In the genomic region with DNA sequence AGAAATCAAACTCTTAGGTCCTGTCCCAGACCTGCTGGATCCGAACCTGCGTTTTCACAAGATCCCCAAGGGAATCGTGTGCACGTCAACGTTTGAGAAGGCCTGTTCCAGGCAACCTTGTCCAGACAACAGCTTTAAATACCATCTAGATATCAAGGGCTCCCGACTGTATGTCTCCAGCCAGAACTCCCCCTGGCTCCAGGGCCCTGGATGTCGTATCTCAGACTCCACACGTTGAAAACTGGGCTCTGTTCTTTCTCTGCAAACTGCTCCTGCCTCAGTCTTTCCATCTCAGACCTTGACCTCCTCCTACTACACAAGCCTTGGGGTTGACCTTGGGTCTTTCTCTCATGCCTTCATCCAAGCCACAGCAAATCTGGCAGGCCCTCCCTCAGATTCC, we compare ENCODE assay signal across 1 cellular context.
TF ChIP-seq lines count a peak whose summit lies in the region.

No MANE protein-coding gene starts in this region.

TF ChIP-seq in IMR-90, 13 proteins besides CTCF, POLR2A, EP300 and RAD21:
- TF ChIP-seq CEBPB (IDR thresholded peaks at IDR 0.05; ENCODE audit: low read depth, low read length) (no peak), FOS (IDR thresholded peaks at IDR 0.05; ENCODE audit: low read depth, low read length) (no peak), CHD1 (IDR thresholded peaks at IDR 0.05; ENCODE audit: low read depth, low read length) (no peak), MXI1 (IDR thresholded peaks at IDR 0.05; ENCODE audit: borderline replicate concordance, low read depth, low read length) (no peak), RFX5 (IDR thresholded peaks at IDR 0.05; ENCODE audit: low read depth, low read length) (no peak), SMC3 (IDR thresholded peaks at IDR 0.05; ENCODE audit: low read depth, low read length) (no peak), NFE2L2 (IDR thresholded peaks at IDR 0.05; ENCODE audit: low read depth, low read length) (no peak), RCOR1 (IDR thresholded peaks at IDR 0.05; ENCODE audit: insufficient replicate concordance, low read length) (no peak), MAFK (IDR thresholded peaks at IDR 0.05; ENCODE audit: low read depth, low read length) (no peak), BHLHE40 (IDR thresholded peaks at IDR 0.05; ENCODE audit: low read depth, low read length) (no peak), MAZ (IDR thresholded peaks at IDR 0.05; ENCODE audit: borderline replicate concordance, low read depth, low read length) (no peak)
- TF ChIP-seq, protein P1, sequence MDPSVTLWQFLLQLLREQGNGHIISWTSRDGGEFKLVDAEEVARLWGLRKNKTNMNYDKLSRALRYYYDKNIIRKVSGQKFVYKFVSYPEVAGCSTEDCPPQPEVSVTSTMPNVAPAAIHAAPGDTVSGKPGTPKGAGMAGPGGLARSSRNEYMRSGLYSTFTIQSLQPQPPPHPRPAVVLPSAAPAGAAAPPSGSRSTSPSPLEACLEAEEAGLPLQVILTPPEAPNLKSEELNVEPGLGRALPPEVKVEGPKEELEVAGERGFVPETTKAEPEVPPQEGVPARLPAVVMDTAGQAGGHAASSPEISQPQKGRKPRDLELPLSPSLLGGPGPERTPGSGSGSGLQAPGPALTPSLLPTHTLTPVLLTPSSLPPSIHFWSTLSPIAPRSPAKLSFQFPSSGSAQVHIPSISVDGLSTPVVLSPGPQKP (IDR thresholded peaks at IDR 0.05; ENCODE audit: borderline replicate concordance, low read depth, low read length) = no peak
- TF ChIP-seq, protein P2, sequence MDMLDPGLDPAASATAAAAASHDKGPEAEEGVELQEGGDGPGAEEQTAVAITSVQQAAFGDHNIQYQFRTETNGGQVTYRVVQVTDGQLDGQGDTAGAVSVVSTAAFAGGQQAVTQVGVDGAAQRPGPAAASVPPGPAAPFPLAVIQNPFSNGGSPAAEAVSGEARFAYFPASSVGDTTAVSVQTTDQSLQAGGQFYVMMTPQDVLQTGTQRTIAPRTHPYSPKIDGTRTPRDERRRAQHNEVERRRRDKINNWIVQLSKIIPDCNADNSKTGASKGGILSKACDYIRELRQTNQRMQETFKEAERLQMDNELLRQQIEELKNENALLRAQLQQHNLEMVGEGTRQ (IDR thresholded peaks at IDR 0.05; ENCODE audit: low read depth, low read length) = no peak
TF ChIP-seq in IMR-90: peak in this region for 0.
